Comparison of ENCODE assay signal across 8 cellular contexts in the genomic region with DNA sequence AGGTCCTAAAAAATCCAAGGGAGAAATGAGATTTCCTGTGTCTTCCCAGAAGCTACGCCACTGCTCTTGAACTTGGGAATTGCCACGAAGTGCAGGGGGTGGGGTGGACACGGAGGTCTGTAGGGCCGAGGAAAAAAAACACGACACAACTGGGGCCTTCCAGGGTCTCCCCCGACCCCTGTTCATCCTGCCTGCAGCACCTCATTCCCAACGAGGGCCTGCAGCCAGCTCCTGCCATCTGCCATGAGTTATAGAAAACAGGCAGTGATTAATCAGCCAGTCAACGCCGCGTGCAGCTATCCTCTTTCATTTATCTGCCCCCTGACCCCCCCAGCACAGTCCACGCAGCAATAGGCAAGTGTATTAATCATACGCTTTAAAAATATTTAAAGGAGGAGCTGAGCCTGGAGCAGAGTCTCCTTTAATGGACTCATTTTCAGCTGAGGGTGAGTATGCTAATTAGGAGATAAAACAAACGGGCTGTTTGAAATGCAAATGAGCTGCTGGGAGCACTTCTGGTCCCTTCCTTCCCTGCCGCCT.
DNase-seq lines count a peak whose midpoint lies in the region; TF ChIP-seq lines count a peak whose summit lies in the region.

No MANE protein-coding gene starts in this region.

- peaks cover 0 to 7% (median 0%) of the 10 kb centered on the region in 5 experiments for H3K9me3 Mint-ChIP-seq in brain
- H3K9me3 Mint-ChIP-seq in activated CD4-positive, alpha-beta T cell treated with anti-CD3 and anti-CD28 coated beads, Interleukin-2, amount 10 ng/mL, durations not matched to agents 7 days and 5 days, result no peaks in the 10 kb centered on the region

- POLR2A ChIA-PET in activated CD4-positive, alpha-beta T cell treated with anti-CD3 and anti-CD28 coated beads, Interleukin-2, amount 10 ng/mL, durations not matched to agents 7 days and 5 days (lab: Charles Lee), result no interaction called here

- no peaks in the 10 kb centered on the region for H3K27me3 Mint-ChIP-seq in brain
- H3K27me3 Mint-ChIP-seq in activated CD4-positive, alpha-beta T cell treated with anti-CD3 and anti-CD28 coated beads, Interleukin-2, amount 10 ng/mL, durations not matched to agents 7 days and 5 days, result peaks cover 24% of the 10 kb centered on the region

- DNase-seq in D341Med (ENCODE audit: low spot score), result peak; percentile 55
- peak; percentile 94 for DNase-seq in HAP-1 (ENCODE audit: low spot score in 2 of 2)
- DNase-seq in NCI-H748 treated with DMSO at 0.1 percent for 48 hours (lab: John Stamatoyannopoulos, UW), result peak; percentile 9
- DNase-seq in lung microvascular endothelial cell (ENCODE audit: low read depth in 2 of 2), result peak; percentile 50 to 83
- DNase-seq in NK-92 treated with Interleukin-12 subunit alpha and Interleukin-12 subunit beta, amount 100 ng/mL, for 24 hours (lab: John Stamatoyannopoulos, UW), result no peak
- no peak for DNase-seq in SHP77 (lab: John Stamatoyannopoulos, UW)
- no peak for DNase-seq in activated CD4-positive, alpha-beta T cell treated with anti-CD3 and anti-CD28 coated beads, Interleukin-2, amount 10 ng/mL, durations not matched to agents 7 days and 5 days

- peak overlapping the region; percentile 65 to 83 (median 74) for H3K4me3 Mint-ChIP-seq in brain
- no peak overlapping the region for H3K4me3 Mint-ChIP-seq in activated CD4-positive, alpha-beta T cell treated with anti-CD3 and anti-CD28 coated beads, Interleukin-2, amount 10 ng/mL, durations not matched to agents 7 days and 5 days

- H3K4me1 Mint-ChIP-seq in brain, result peaks cover 34% of the 10 kb centered on the region
- H3K4me1 Mint-ChIP-seq in activated CD4-positive, alpha-beta T cell treated with anti-CD3 and anti-CD28 coated beads, Interleukin-2, amount 10 ng/mL, durations not matched to agents 7 days and 5 days, result no peaks in the 10 kb centered on the region

- no peak for TF ChIP-seq CTCF in brain (conservative IDR thresholded peaks at IDR 0.05)

- in situ Hi-C loops in HAP-1 (cut with MboI; ENCODE audit: low sequenced_read_pairs), result loop anchor here (5.0 kb wide), 1 partner anchor 378 kb away; no protein-coding TSS in a partner anchor

- H3K36me3 ChIP-seq in HAP-1 (replicated peaks), result no peaks in the 10 kb centered on the region

- H3K27me3 ChIP-seq in HAP-1 (ENCODE audit: low read depth), result no peaks in the 10 kb centered on the region

- no peaks in the 10 kb centered on the region for H3K36me3 Mint-ChIP-seq in brain
- H3K36me3 Mint-ChIP-seq in activated CD4-positive, alpha-beta T cell treated with anti-CD3 and anti-CD28 coated beads, Interleukin-2, amount 10 ng/mL, durations not matched to agents 7 days and 5 days (ENCODE audit: low read depth), result no peaks in the 10 kb centered on the region

- peak overlapping the region; percentile 14 for H3K4me3 ChIP-seq in HAP-1

- no peaks in the 10 kb centered on the region for H3K9me3 ChIP-seq in HAP-1

- H3K4me1 ChIP-seq in HAP-1, result peaks cover 17% of the 10 kb centered on the region

- peak overlapping the region in 3 of 5 experiments; percentile 94 to 97 (median 97) for H3K27ac Mint-ChIP-seq in brain
- H3K27ac Mint-ChIP-seq in activated CD4-positive, alpha-beta T cell treated with anti-CD3 and anti-CD28 coated beads, Interleukin-2, amount 10 ng/mL, durations not matched to agents 7 days and 5 days, result no peak overlapping the region

- CTCF ChIA-PET in activated CD4-positive, alpha-beta T cell treated with anti-CD3 and anti-CD28 coated beads, Interleukin-2, amount 10 ng/mL, durations not matched to agents 7 days and 5 days (lab: Charles Lee), result interaction anchor here (0.5 to 1.2 kb wide), 3 partner anchors 9 to 1361 kb away, joined by 4 read pairs; no protein-coding TSS in a partner anchor

Comparison
In these comparisons a context has a peak if more than half of its experiments do, and no peak if none do; other contexts are left out.
1. DNase-seq: peak in D341Med (single experiment), HAP-1 (2 of 2), NCI-H748 treated with DMSO at 0.1 percent for 48 hours (single experiment) and lung microvascular endothelial cell (2 of 2); none in NK-92 treated with Interleukin-12 subunit alpha and Interleukin-12 subunit beta, amount 100 ng/mL, for 24 hours (single experiment), SHP77 (0 of 2) and activated CD4-positive, alpha-beta T cell treated with anti-CD3 and anti-CD28 coated beads, Interleukin-2, amount 10 ng/mL, durations not matched to agents 7 days and 5 days (single experiment).